8 cellular contexts compared by ENCODE assay signal in the genomic region with DNA sequence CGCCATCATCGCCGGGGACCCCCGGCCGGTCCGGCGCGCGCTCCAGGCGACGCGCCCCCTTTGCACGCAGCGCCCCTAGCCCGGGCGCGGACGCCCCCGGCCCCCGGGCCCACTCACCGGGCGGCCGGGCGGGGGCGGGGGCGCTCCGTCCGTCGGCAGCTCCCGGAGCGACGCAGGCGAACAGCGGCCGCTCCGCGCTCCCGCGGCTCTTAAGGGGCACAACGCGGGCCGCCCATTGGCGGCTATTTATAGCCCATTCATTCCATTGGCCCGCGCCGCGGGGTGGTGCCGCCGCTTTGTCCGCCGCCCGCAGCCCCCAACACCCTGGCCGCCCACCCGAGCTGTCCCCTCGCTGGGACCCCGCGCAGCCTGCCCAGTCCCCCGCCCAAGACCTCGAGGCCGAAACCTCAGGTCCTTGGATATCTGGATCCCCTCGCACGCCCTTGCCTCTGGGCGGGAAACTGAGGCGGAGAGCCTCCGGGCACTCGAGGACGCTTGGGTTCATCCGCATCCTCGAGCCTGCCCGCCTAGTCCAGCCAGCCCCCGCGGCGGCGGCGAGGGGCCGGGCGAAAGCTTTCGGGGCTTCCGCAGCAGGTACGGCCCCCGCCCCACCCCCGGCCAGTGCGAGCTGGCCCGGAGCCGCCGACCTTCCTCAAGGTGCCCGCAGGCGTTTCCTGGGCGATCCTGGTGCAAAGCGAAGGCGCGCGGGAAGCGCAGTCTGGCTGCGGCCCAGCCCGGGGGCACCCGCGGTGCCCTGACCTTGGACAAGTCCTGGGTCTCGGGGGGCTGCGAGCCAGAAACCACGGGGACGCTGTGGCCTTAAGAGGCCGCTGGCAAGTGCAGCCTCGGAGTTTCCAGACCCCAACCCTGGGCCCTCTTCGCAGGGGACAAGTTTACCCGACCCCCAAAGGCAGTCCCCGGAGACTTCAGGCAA. TPM values are rescaled to one million over a fixed set of nuclear protein-coding genes. Genes with fewer than 3 reads are reported as not detected.
A peak's percentile ranks its signal among the peaks of the same experiment; 100 is the strongest.
DNase-seq lines count a peak whose midpoint lies in the region; ATAC-seq, FAIRE-seq and TF ChIP-seq lines count a peak whose summit lies in the region.

Gene CKB (minus strand): TSS at position 182 of the 934 bp plus-strand sequence. CDS start 337 bp downstream, outside the sequence.

- H3K27me3 Mint-ChIP-seq in effector memory CD8-positive, alpha-beta T cell, result no peaks in the 10 kb centered on the region

- H3K9ac ChIP-seq in Karpas-422 (ENCODE audit: low read length), result peak within 1 kb of the TSS; percentile 71; the same call in 1 of the 2 replicates

- ATAC-seq in effector memory CD8-positive, alpha-beta T cell (replicated peaks), result no peak
- ATAC-seq in lung (ENCODE audit: insufficient read depth, low FRiP score) (no peak), HG02763 (IDR thresholded peaks at IDR 0.05; ENCODE audit: unreplicated experiment) (no peak)

- intact Hi-C loops in testis (cut with DNase I; ENCODE audit: low total_unique reads), result no loop called here

- H3K27me3 ChIP-seq in Karpas-422 (ENCODE audit: low read length) (no peaks in the 10 kb centered on the region), lung (ENCODE audit: control insufficient read depth, insufficient read depth) (no peaks in the 10 kb centered on the region), testis (no peaks in the 10 kb centered on the region)

- peak within 1 kb of the TSS; percentile 79 for H3K4me2 ChIP-seq in Karpas-422 (ENCODE audit: low read depth, low read length, poor library complexity, severe bottlenecking)

- H4K20me1 ChIP-seq in Karpas-422 (ENCODE audit: insufficient read depth, low read depth, low read length), result no peaks in the 10 kb centered on the region

- no peak for TF ChIP-seq POLR2A in testis (IDR thresholded peaks at IDR 0.05)

- no peaks in the 10 kb centered on the region for H3K9me3 Mint-ChIP-seq in effector memory CD8-positive, alpha-beta T cell

- peaks cover 0 to 21% of the 10 kb centered on the region in 2 donors for H3K4me1 Mint-ChIP-seq in effector memory CD8-positive, alpha-beta T cell (ENCODE audit: low read depth in 2 of 2)

- H2AFZ ChIP-seq in Karpas-422 (ENCODE audit: low read length), result no peak within 1 kb of the TSS

- no peaks in the 10 kb centered on the region for H3K9me3 ChIP-seq in Karpas-422 (ENCODE audit: low read length)
- H3K9me3 ChIP-seq in lung (ENCODE audit: control insufficient read depth in 2 of 2, insufficient read depth in 1 of 2, low read length in 1 of 2), result no peaks in the 10 kb centered on the region
- no peaks in the 10 kb centered on the region for H3K9me3 ChIP-seq in testis

- TF ChIP-seq CTCF in D721Med (IDR thresholded peaks at IDR 0.05; ENCODE audit: insufficient read depth, missing control alignments) (no peak), lung (IDR thresholded peaks at IDR 0.05; ENCODE audit: control extremely low read depth, extremely low read depth) (no peak), testis (IDR thresholded peaks at IDR 0.05) (no peak)

- no peaks in the 10 kb centered on the region for H3K9me2 ChIP-seq in Karpas-422 (replicated peaks; ENCODE audit: insufficient read depth, low read length)

- WGBS in lung, 2 donors, result 5 to 6% methylated on average over 86 to 107 of the region's 107 CpGs
- WGBS in testis, 2 donors, result 0 to 2% methylated on average over 8 to 48 of the region's 107 CpGs

- H3K4me1 ChIP-seq in Karpas-422 (ENCODE audit: low read length) (peaks cover 54% of the 10 kb centered on the region), lung (ENCODE audit: control insufficient read depth in 2 of 2, insufficient read depth in 2 of 2, low read length in 2 of 2) (peaks cover 0 to 31% of the 10 kb centered on the region in 2 donors), testis (peaks cover 69% of the 10 kb centered on the region)

- peak within 1 kb of the TSS; percentile 44 to 65 for H3K4me3 Mint-ChIP-seq in effector memory CD8-positive, alpha-beta T cell

- DNase-seq in D721Med (ENCODE audit: insufficient read length, low spot score) (peak; percentile 92), Karpas-422 (no peak), SK-N-DZ (ENCODE audit: low spot score) (peak; percentile 76), lung (ENCODE audit: low spot score) (no peak), testis (peak; percentile 86), cortex of kidney (lab: John Stamatoyannopoulos, UW) (no peak)
- no peak for DNase-seq in effector memory CD8-positive, alpha-beta T cell

- H3K27ac ChIP-seq in Karpas-422 (ENCODE audit: low read length) (no peak within 1 kb of the TSS), lung (ENCODE audit: low read depth in 1 of 2, low read length in 1 of 2) (peak within 1 kb of the TSS; percentile 71 to 75), testis (peak within 1 kb of the TSS; percentile 94 to 95)

- no peaks in the 10 kb centered on the region for H3K36me3 ChIP-seq in Karpas-422 (ENCODE audit: insufficient read depth, low read length)
- no peaks in the 10 kb centered on the region for H3K36me3 ChIP-seq in lung (ENCODE audit: control insufficient read depth in 2 of 2, insufficient read depth in 2 of 2, low read length in 2 of 2)
- no peaks in the 10 kb centered on the region for H3K36me3 ChIP-seq in testis (ENCODE audit: low read depth, missing control alignments)

- FAIRE-seq in D721Med (lab: Jason Lieb, UNC), result no peak

- no peaks in the 10 kb centered on the region for H3K36me3 Mint-ChIP-seq in effector memory CD8-positive, alpha-beta T cell (ENCODE audit: insufficient read depth)

- no peaks in the 10 kb centered on the region; the same call in 1 of the 2 replicates for H3K79me2 ChIP-seq in Karpas-422 (ENCODE audit: low read length)

- H3K27ac Mint-ChIP-seq in effector memory CD8-positive, alpha-beta T cell, result no peak within 1 kb of the TSS

- H3K4me3 ChIP-seq in Karpas-422 (ENCODE audit: low read length) (no peak within 1 kb of the TSS; the same call in 1 of the 2 replicates), lung (peak within 1 kb of the TSS; percentile 46), testis (peak within 1 kb of the TSS; percentile 77 to 88)

RNA-seq across cellular contexts. Expression of gene CKB, which starts in this region (rescaled TPM):
- total RNA-seq in Karpas-422 (2014; rRNA removed; shearing (Covaris generic); ENCODE audit: low replicate concordance), result 30.4 and 55.2 TPM in 2 replicates
- polyA plus RNA-seq in SK-N-DZ (2014; cell fraction: cytosol; rRNA removed), result 292 and 306 TPM in 2 replicates
- 803 and 868 TPM in 2 replicates for polyA plus RNA-seq in SK-N-DZ (2014; cell fraction: nucleus; rRNA removed)
- 100 to 1,000 TPM; 265 to 356 TPM for total RNA-seq in lung
- 100 to 1,000 TPM; 111 to 289 TPM for polyA plus RNA-seq in lung
- total RNA-seq in testis, result 1,000 to 10,000 TPM; 1,148 to 1,322 TPM
- 504 TPM for polyA plus RNA-seq in testis (ENCODE audit: insufficient read depth, low read depth, low replicate concordance)

Comparison
In these comparisons a context has a peak if more than half of its experiments do, and no peak if none do; other contexts are left out.
1. DNase-seq: peak in D721Med (single experiment), SK-N-DZ (single experiment) and testis (single experiment); none in Karpas-422 (single experiment), effector memory CD8-positive, alpha-beta T cell (0 of 3), lung (single experiment) and cortex of kidney (single experiment).